In genomic region chr16:74991268-74991592, GRCh38 we compare ENCODE assay signal across 20 cellular contexts. TPM values are rescaled to one million over a fixed set of nuclear protein-coding genes. Genes with fewer than 3 reads are reported as not detected.
DNase-seq lines count a peak whose midpoint lies in the region; ATAC-seq, FAIRE-seq and TF ChIP-seq lines count a peak whose summit lies in the region.
"Had no signal": no experiment of that assay in that cellular context is flagged by ENCODE, and none has a peak within 500 bp of the region (broad histone marks: within the 10 kb centered on the region; RNA-seq: fewer than 3 reads in every experiment).

No MANE protein-coding gene starts in this region.

- H3K36me3 ChIP-seq in body of pancreas (replicated peaks in 1 of 2; ENCODE audit: insufficient read depth in 1 of 2, low read depth in 2 of 2) (no peaks in the 10 kb centered on the region), HepG2 (replicated peaks in 1 of 2; ENCODE audit: control insufficient read depth in 1 of 2, insufficient read depth in 2 of 2, low read length in 2 of 2) (no peaks in the 10 kb centered on the region), pancreas (no peaks in the 10 kb centered on the region), tibial nerve (no peaks in the 10 kb centered on the region), SK-N-SH (replicated peaks in 1 of 2; ENCODE audit: control insufficient read depth in 1 of 2, insufficient read depth in 2 of 2, low read length in 1 of 2) (no peaks in the 10 kb centered on the region)
- H3K36me3 ChIP-seq: BLaER1 treated with 17β-estradiol and CSF1 and Interleukin-3, amounts not matched to agents 10 nM and 100 nM; MG63 had no signal

- H3K27ac ChIP-seq in 22Rv1 (peak overlapping the region; percentile 44), body of pancreas (peak overlapping the region; percentile 54 to 90 (median 76)), HepG2 (ENCODE audit: extremely low read length, insufficient read depth, low read length) (peak overlapping the region; percentile 98), pancreas (peak overlapping the region; percentile 48 to 82 (median 63)), tibial nerve (no peak overlapping the region), SK-N-SH (ENCODE audit: low read depth in 2 of 2, low read length in 1 of 2) (no peak overlapping the region)
- H3K27ac ChIP-seq: BLaER1 treated with 17β-estradiol and CSF1 and Interleukin-3, amounts not matched to agents 10 nM and 100 nM had no signal

- H3K27me3 ChIP-seq in body of pancreas (no peaks in the 10 kb centered on the region), HepG2 (ENCODE audit: control insufficient read depth in 1 of 2, insufficient read depth in 2 of 2, low read length in 2 of 2) (no peaks in the 10 kb centered on the region), pancreas (no peaks in the 10 kb centered on the region), tibial nerve (no peaks in the 10 kb centered on the region), SK-N-SH (ENCODE audit: insufficient read depth) (no peaks in the 10 kb centered on the region)
- H3K27me3 ChIP-seq: BLaER1 treated with 17β-estradiol and CSF1 and Interleukin-3, amounts not matched to agents 10 nM and 100 nM; MG63 had no signal

- in situ Hi-C loops in HepG2 (cut with HindIII; ENCODE audit: extremely low pct_ligation_motif_present, low pct_unique_long_range_greater_than_20kb): loop anchor here (10.0 kb wide), 1 partner anchor 114 kb away; no protein-coding TSS in a partner anchor

- 39 to 45% methylated on average over 5 of the region's 5 CpGs for WGBS in body of pancreas, 2 donors
- WGBS in HepG2 (ENCODE audit: low lambda C conversion rate): 12% methylated on average over 5 of the region's 5 CpGs
- WGBS in pancreas, 2 donors: 32 to 41% methylated on average over 5 of the region's 5 CpGs
- WGBS in tibial nerve, 2 donors: 76 to 80% methylated on average over 5 of the region's 5 CpGs
- WGBS in SK-N-SH (ENCODE audit: low lambda C conversion rate): 77% methylated on average over 5 of the region's 5 CpGs

- peak overlapping the region; percentile 86 for H3K9ac ChIP-seq in HepG2 (ENCODE audit: insufficient read depth, low read depth, low read length)
- no peak overlapping the region for H3K9ac ChIP-seq in SK-N-SH
- H3K9ac ChIP-seq: BLaER1 treated with 17β-estradiol and CSF1 and Interleukin-3, amounts not matched to agents 10 nM and 100 nM had no signal

- intact Hi-C loops in body of pancreas (cut with DNase I) (loop anchor here (5.0 kb wide), 1 partner anchor 106 kb away; no protein-coding TSS in a partner anchor), HepG2 (cut with micrococcal nuclease; ENCODE audit: unreplicated experiment) (loop anchor here (2.0 kb wide), 1 partner anchor 80 kb away; no protein-coding TSS in a partner anchor), pancreas (cut with DNase I) (no loop called here)

- H3K79me2 ChIP-seq in HepG2 (ENCODE audit: insufficient read depth, low read length) (no peaks in the 10 kb centered on the region), SK-N-SH (ENCODE audit: insufficient read depth) (no peaks in the 10 kb centered on the region)

- FAIRE-seq in HepG2 (lab: Jason Lieb, UNC): no peak
- no peak for FAIRE-seq in pancreas (lab: Jason Lieb, UNC)
- FAIRE-seq: A204.1, GM12878 had no signal

- H3K4me3 ChIP-seq in body of pancreas (no peak overlapping the region), HepG2 (replicated peaks in 1 of 3; ENCODE audit: insufficient read depth in 1 of 3, low read depth in 2 of 3, low read length in 3 of 3) (peak overlapping the region; percentile 12 to 27 (median 19); a peak in 4 of 6 replicates), pancreas (no peak overlapping the region), tibial nerve (no peak overlapping the region), SK-N-SH (ENCODE audit: low read depth in 2 of 2, low read length in 1 of 2) (no peak overlapping the region)
- H3K4me3 ChIP-seq: BLaER1 treated with 17β-estradiol and CSF1 and Interleukin-3, amounts not matched to agents 10 nM and 100 nM; GM12878; MG63 had no signal

- H3K4me1 ChIP-seq in body of pancreas (peaks cover 30% of the 10 kb centered on the region), HepG2 (ENCODE audit: insufficient read depth, low read length) (peaks cover 98% of the 10 kb centered on the region), pancreas (peaks cover 12 to 15% (median 13%) of the 10 kb centered on the region in 3 donors), tibial nerve (no peaks in the 10 kb centered on the region), SK-N-SH (ENCODE audit: control insufficient read depth in 1 of 2, insufficient read depth in 2 of 2, low read depth in 1 of 2, low read length in 1 of 2) (peaks cover 0 to 2% of the 10 kb centered on the region in 2 experiments; a peak in 1 of 4 replicates)

- H2AFZ ChIP-seq in HepG2 (ENCODE audit: low read length) (no peak overlapping the region), SK-N-SH (ENCODE audit: low read depth) (no peak overlapping the region)

- TF ChIP-seq POLR2A in body of pancreas (IDR thresholded peaks at IDR 0.05) (no peak), HepG2 (IDR thresholded peaks at IDR 0.05; ENCODE audit: insufficient read depth in 1 of 2, low read depth in 2 of 2, low read length in 2 of 2) (no peak), tibial nerve (IDR thresholded peaks at IDR 0.05) (no peak)

- no peaks in the 10 kb centered on the region for H3F3A ChIP-seq in SK-N-SH (replicated peaks; ENCODE audit: insufficient read depth)

- no peaks in the 10 kb centered on the region for H4K20me1 ChIP-seq in HepG2 (ENCODE audit: insufficient read depth, low read length)
- H4K20me1 ChIP-seq in SK-N-SH (ENCODE audit: insufficient read depth): no peaks in the 10 kb centered on the region
- H4K20me1 ChIP-seq: BLaER1 treated with 17β-estradiol and CSF1 and Interleukin-3, amounts not matched to agents 10 nM and 100 nM had no signal

- TF ChIP-seq RAD21 in HepG2 (CRISPR knock-in tag; IDR thresholded peaks at IDR 0.05) (0 out of 2 replicates have a peak, but pooled peaks have one; percentile 22), SK-N-SH (IDR thresholded peaks at IDR 0.05; ENCODE audit: low read length) (no peak)

- POLR2A ChIA-PET in HepG2 (lab: Yijun Ruan, JAX): interaction anchor here (1.0 to 2.8 kb wide), 16 partner anchors 8 to 139 kb away, joined by 3 to 27 read pairs (median 6); partner anchors contain the start of gene LDHD
- POLR2A ChIA-PET in SK-N-SH (lab: Yijun Ruan, JAX): no interaction called here

- H3K4me2 ChIP-seq in HepG2 (ENCODE audit: low read depth, low read length): peak overlapping the region; percentile 98
- no peak overlapping the region for H3K4me2 ChIP-seq in SK-N-SH
- H3K4me2 ChIP-seq: BLaER1 treated with 17β-estradiol and CSF1 and Interleukin-3, amounts not matched to agents 10 nM and 100 nM had no signal

- H3K9me3 ChIP-seq in body of pancreas: no peaks in the 10 kb centered on the region
- no peaks in the 10 kb centered on the region for H3K9me3 ChIP-seq in HepG2 (ENCODE audit: low read length)
- no peaks in the 10 kb centered on the region for H3K9me3 ChIP-seq in pancreas
- H3K9me3 ChIP-seq in tibial nerve: no peaks in the 10 kb centered on the region
- H3K9me3 ChIP-seq in SK-N-SH: no peaks in the 10 kb centered on the region
- H3K9me3 ChIP-seq: BLaER1 treated with 17β-estradiol and CSF1 and Interleukin-3, amounts not matched to agents 10 nM and 100 nM; MG63 had no signal

- TF ChIP-seq EP300 in HepG2 (IDR thresholded peaks at IDR 0.05; ENCODE audit: low read depth in 2 of 2, low read length in 2 of 2) (no peak), HepG2 (CRISPR knock-in tag; IDR thresholded peaks at IDR 0.05; ENCODE audit: borderline replicate concordance) (no peak), tibial nerve (IDR thresholded peaks at IDR 0.05) (no peak), SK-N-SH (IDR thresholded peaks at IDR 0.05; ENCODE audit: borderline replicate concordance in 1 of 2, low read depth in 1 of 2, low read length in 1 of 2) (no peak)

- no peaks in the 10 kb centered on the region for H3K9me2 ChIP-seq in SK-N-SH

- ATAC-seq in body of pancreas (no peak), HepG2 (no peak), pancreas (no peak), HG02571 (IDR thresholded peaks at IDR 0.05; ENCODE audit: unreplicated experiment) (no peak)
- ATAC-seq: GM12878 had no signal

- BruUV-seq in HepG2 (replicated peaks; lab: Mats Ljungman, UMichigan): TSS peak; percentile 95

- TF ChIP-seq CTCF in 22Rv1 (IDR thresholded peaks at IDR 0.05): no peak
- no peak for TF ChIP-seq CTCF in body of pancreas (IDR thresholded peaks at IDR 0.05)
- no peak for TF ChIP-seq CTCF in HepG2 (CRISPR knock-in tag; IDR thresholded peaks at IDR 0.05)
- no peak for TF ChIP-seq CTCF in pancreas (IDR thresholded peaks at IDR 0.05)
- no peak for TF ChIP-seq CTCF in tibial nerve (IDR thresholded peaks at IDR 0.05)
- TF ChIP-seq CTCF in SK-N-SH (IDR thresholded peaks at IDR 0.05): no peak

- DNase-seq in body of pancreas: no peak
- DNase-seq in HepG2 (ENCODE audit: low spot score): no peak
- no peak for DNase-seq in pancreas
- no peak for DNase-seq in dedifferentiated amniotic fluid mesenchymal stem cell (ENCODE audit: extremely low spot score)
- no peak for DNase-seq in tibial nerve (ENCODE audit: low spot score in 2 of 2)
- no peak for DNase-seq in SK-N-SH
- DNase-seq: CD8-positive, alpha-beta memory T cell; GDM1; HCEC 1CT; Karpas-422; MG63; NCI-H1092; NCI-H146; NCI-H2081 treated with DMSO at 0.1 percent for 48 hours; NCI-H510A had no signal

- CTCF ChIA-PET in HepG2 (lab: Yijun Ruan, JAX; ENCODE audit: low intra/inter-chr PET ratio, low total read pairs): no interaction called here
- CTCF ChIA-PET in SK-N-SH (lab: Yijun Ruan, JAX): interaction anchor here (3.7 kb wide), 1 partner anchor 120 kb away, joined by 24 read pairs; no protein-coding TSS in a partner anchor

RNA-seq across cellular contexts. Expression of gene WDR59, which starts 6.3 kb away (rescaled TPM):
- total RNA-seq in body of pancreas: 10 to 100 TPM; 29.6 to 59.3 TPM
- total RNA-seq in HepG2 (2016; rRNA removed; fragmentation: Illumina TruSeq; extraction: Trizol): 59.6 and 65.2 TPM in 2 replicates
- total RNA-seq in HepG2 (2016; cell fraction: cytosol; rRNA removed; fragmentation: Illumina TruSeq; extraction: Trizol; ENCODE audit: low read depth): 39.7 and 43.0 TPM in 2 replicates
- total RNA-seq in HepG2 (2016; cell fraction: insoluble cytoplasmic fraction; rRNA removed; fragmentation: Illumina TruSeq; extraction: Trizol): 53.3 and 75.1 TPM in 2 replicates
- total RNA-seq in HepG2 (2016; cell fraction: membrane; rRNA removed; fragmentation: Illumina TruSeq; extraction: Trizol): 30.0 and 33.1 TPM in 2 replicates
- 99.3 and 116 TPM in 2 replicates for total RNA-seq in HepG2 (2016; cell fraction: nucleus; rRNA removed; fragmentation: Illumina TruSeq; extraction: Trizol)
- polyA plus RNA-seq in HepG2 (2011; rRNA removed): 305 and 306 TPM in 2 replicates
- 138 and 145 TPM in 2 replicates for polyA plus RNA-seq in HepG2 (2011; cell fraction: cytosol; rRNA removed)
- polyA plus RNA-seq in HepG2 (2011; cell fraction: nucleus; rRNA removed): 679 and 865 TPM in 2 replicates
- 137 and 153 TPM in 2 replicates for polyA plus RNA-seq in HepG2 (2012)
- 19.6 and 23.0 TPM in 2 replicates for polyA plus RNA-seq in HepG2 (2016; cell fraction: cytosol; fragmentation: Illumina TruSeq; extraction: Trizol; ENCODE audit: low read depth)
- polyA plus RNA-seq in HepG2 (2016; cell fraction: insoluble cytoplasmic fraction; fragmentation: Illumina TruSeq; extraction: Trizol; ENCODE audit: low read depth): 81.5 and 84.5 TPM in 2 replicates
- 29.2 and 35.3 TPM in 2 replicates for polyA plus RNA-seq in HepG2 (2016; cell fraction: membrane; fragmentation: Illumina TruSeq; extraction: Trizol; ENCODE audit: low read depth)
- 510 and 518 TPM in 2 replicates for polyA plus RNA-seq in HepG2 (2016; cell fraction: nucleus; fragmentation: Illumina TruSeq; extraction: Trizol; ENCODE audit: insufficient read depth, low read depth)
- 88.4 and 308 TPM in 2 replicates for polyA minus RNA-seq in HepG2 (2011; rRNA and poly(A)+ RNA removed; ENCODE audit: low replicate concordance)
- 73.9 and 99.1 TPM in 2 replicates for polyA minus RNA-seq in HepG2 (2011; cell fraction: cytosol; rRNA and poly(A)+ RNA removed)
- polyA minus RNA-seq in HepG2 (2011; cell fraction: nucleus; rRNA and poly(A)+ RNA removed): 316 and 324 TPM in 2 replicates
- total RNA-seq in pancreas: 10 to 100 TPM; 23.0 to 43.7 (median 31.9) TPM
- 10 to 100 TPM; 30.0 to 62.3 TPM for polyA plus RNA-seq in pancreas
- total RNA-seq in tibial nerve: 10 to 100 TPM; 29.2 to 61.4 (median 45.6) TPM
- polyA plus RNA-seq in SK-N-SH (2012; rRNA removed): 48.2 and 60.2 TPM in 2 replicates
- polyA plus RNA-seq in SK-N-SH (2012; cell fraction: cytosol; rRNA removed): 27.2 and 30.0 TPM in 2 replicates
- 164 and 199 TPM in 2 replicates for polyA plus RNA-seq in SK-N-SH (2012; cell fraction: nucleus; rRNA removed)

RNA-seq across cellular contexts. Expression of gene ZNRF1, which starts 7.6 kb away (rescaled TPM):
- total RNA-seq in body of pancreas (10 to 100 TPM in 1 of 2 donors, 1 to 10 TPM in 1; 9.3 to 21.4 TPM), HepG2 (2016; rRNA removed; fragmentation: Illumina TruSeq; extraction: Trizol) (32.3 and 43.9 TPM in 2 replicates), pancreas (10 to 100 TPM in 1 of 6 donors, 1 to 10 TPM in 5; 5.4 to 11.4 (median 8.1) TPM), tibial nerve (10 to 100 TPM; 10.3 to 31.4 (median 14.7) TPM)
- total RNA-seq in HepG2 (2016; cell fraction: cytosol; rRNA removed; fragmentation: Illumina TruSeq; extraction: Trizol; ENCODE audit: low read depth): 46.2 and 52.2 TPM in 2 replicates
- 26.3 and 43.8 TPM in 2 replicates for total RNA-seq in HepG2 (2016; cell fraction: insoluble cytoplasmic fraction; rRNA removed; fragmentation: Illumina TruSeq; extraction: Trizol)
- total RNA-seq in HepG2 (2016; cell fraction: membrane; rRNA removed; fragmentation: Illumina TruSeq; extraction: Trizol): 73.9 and 84.0 TPM in 2 replicates
- total RNA-seq in HepG2 (2016; cell fraction: nucleus; rRNA removed; fragmentation: Illumina TruSeq; extraction: Trizol): 34.9 and 38.5 TPM in 2 replicates
- polyA plus RNA-seq in HepG2 (2011; rRNA removed) (57.8 and 58.7 TPM in 2 replicates), pancreas (1 to 10 TPM; 5.3 to 7.9 TPM), SK-N-SH (2012; rRNA removed) (20.6 and 23.7 TPM in 2 replicates)
- polyA plus RNA-seq in HepG2 (2011; cell fraction: cytosol; rRNA removed): 49.3 and 50.7 TPM in 2 replicates
- 53.8 and 60.6 TPM in 2 replicates for polyA plus RNA-seq in HepG2 (2011; cell fraction: nucleus; rRNA removed)
- 60.3 and 61.1 TPM in 2 replicates for polyA plus RNA-seq in HepG2 (2012)
- polyA plus RNA-seq in HepG2 (2016; cell fraction: cytosol; fragmentation: Illumina TruSeq; extraction: Trizol; ENCODE audit: low read depth): 58.2 and 74.1 TPM in 2 replicates
- 57.0 and 68.2 TPM in 2 replicates for polyA plus RNA-seq in HepG2 (2016; cell fraction: insoluble cytoplasmic fraction; fragmentation: Illumina TruSeq; extraction: Trizol; ENCODE audit: low read depth)
- 93.8 and 103 TPM in 2 replicates for polyA plus RNA-seq in HepG2 (2016; cell fraction: membrane; fragmentation: Illumina TruSeq; extraction: Trizol; ENCODE audit: low read depth)
- 95.3 and 97.7 TPM in 2 replicates for polyA plus RNA-seq in HepG2 (2016; cell fraction: nucleus; fragmentation: Illumina TruSeq; extraction: Trizol; ENCODE audit: insufficient read depth, low read depth)
- 21.3 and 56.1 TPM in 2 replicates for polyA minus RNA-seq in HepG2 (2011; rRNA and poly(A)+ RNA removed; ENCODE audit: low replicate concordance)
- 36.5 and 37.9 TPM in 2 replicates for polyA minus RNA-seq in HepG2 (2011; cell fraction: cytosol; rRNA and poly(A)+ RNA removed)
- 56.4 and 57.4 TPM in 2 replicates for polyA minus RNA-seq in HepG2 (2011; cell fraction: nucleus; rRNA and poly(A)+ RNA removed)
- 18.6 and 19.8 TPM in 2 replicates for polyA plus RNA-seq in SK-N-SH (2012; cell fraction: cytosol; rRNA removed)
- polyA plus RNA-seq in SK-N-SH (2012; cell fraction: nucleus; rRNA removed): 35.4 and 43.3 TPM in 2 replicates

Comparison
In these comparisons a context has a peak if more than half of its experiments do, and no peak if none do; other contexts are left out.
1. H3K27ac ChIP-seq: peak in 22Rv1 (single experiment), body of pancreas (4 of 4), HepG2 (single experiment) and pancreas (4 of 4); none in tibial nerve (0 of 4) and SK-N-SH (0 of 2).
2. H3K4me3 ChIP-seq: peak in HepG2 (3 of 3); none in body of pancreas (0 of 2), pancreas (0 of 4), tibial nerve (0 of 4) and SK-N-SH (0 of 2).
3. intact Hi-C loops: an anchor here in body of pancreas (5.0 kb wide) and HepG2 (2.0 kb wide); none called in pancreas.